ENCODE assay signal across 1 cellular context in the genomic region with DNA sequence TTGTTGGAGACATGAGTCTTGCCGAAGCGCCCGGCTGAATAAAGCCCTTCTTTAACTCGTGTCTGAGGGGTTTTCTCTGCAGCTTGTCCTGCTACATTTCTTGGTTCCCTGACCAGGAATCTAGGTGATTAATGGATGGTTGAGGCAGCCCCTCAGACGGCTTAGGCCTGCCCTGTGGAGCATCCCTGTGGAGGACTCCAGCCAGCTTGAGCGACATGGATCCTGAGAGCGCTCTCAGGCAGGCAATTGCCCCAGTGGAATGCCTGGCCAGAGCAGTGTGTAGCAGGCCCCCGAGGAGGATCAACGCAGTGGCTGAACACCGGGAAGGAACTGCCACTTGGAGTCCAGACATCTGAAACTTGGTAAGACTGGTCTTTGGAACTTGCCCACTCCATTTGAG.
TF ChIP-seq lines count a peak whose summit lies in the region.

No MANE protein-coding gene starts in this region.

TF ChIP-seq in GM23338, 12 proteins besides CTCF, POLR2A, EP300 and RAD21:
- TF ChIP-seq ZNF331 (CRISPR knock-in tag; IDR thresholded peaks at IDR 0.05; ENCODE audit: low read depth) (no peak), ZNF114 (CRISPR knock-in tag; IDR thresholded peaks at IDR 0.05) (no peak), EZH2 (IDR thresholded peaks at IDR 0.05; ENCODE audit: low read depth, unreplicated experiment) (no peak), NANOG (IDR thresholded peaks at IDR 0.05; ENCODE audit: borderline replicate concordance) (no peak), JUNB (IDR thresholded peaks at IDR 0.05; ENCODE audit: unreplicated experiment) (no peak), POLR2AphosphoS5 (IDR thresholded peaks at IDR 0.05; ENCODE audit: low read depth) (no peak), STAT1 (IDR thresholded peaks at IDR 0.05; ENCODE audit: unreplicated experiment) (no peak), CREB1 (CRISPR knock-in tag; IDR thresholded peaks at IDR 0.05; ENCODE audit: low read depth) (no peak), EZH2phosphoT487 (IDR thresholded peaks at IDR 0.05; ENCODE audit: unreplicated experiment) (no peak)
- TF ChIP-seq, protein P1, sequence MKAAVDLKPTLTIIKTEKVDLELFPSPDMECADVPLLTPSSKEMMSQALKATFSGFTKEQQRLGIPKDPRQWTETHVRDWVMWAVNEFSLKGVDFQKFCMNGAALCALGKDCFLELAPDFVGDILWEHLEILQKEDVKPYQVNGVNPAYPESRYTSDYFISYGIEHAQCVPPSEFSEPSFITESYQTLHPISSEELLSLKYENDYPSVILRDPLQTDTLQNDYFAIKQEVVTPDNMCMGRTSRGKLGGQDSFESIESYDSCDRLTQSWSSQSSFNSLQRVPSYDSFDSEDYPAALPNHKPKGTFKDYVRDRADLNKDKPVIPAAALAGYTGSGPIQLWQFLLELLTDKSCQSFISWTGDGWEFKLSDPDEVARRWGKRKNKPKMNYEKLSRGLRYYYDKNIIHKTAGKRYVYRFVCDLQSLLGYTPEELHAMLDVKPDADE (IDR thresholded peaks at IDR 0.05) = no peak
- TF ChIP-seq, protein P2, sequence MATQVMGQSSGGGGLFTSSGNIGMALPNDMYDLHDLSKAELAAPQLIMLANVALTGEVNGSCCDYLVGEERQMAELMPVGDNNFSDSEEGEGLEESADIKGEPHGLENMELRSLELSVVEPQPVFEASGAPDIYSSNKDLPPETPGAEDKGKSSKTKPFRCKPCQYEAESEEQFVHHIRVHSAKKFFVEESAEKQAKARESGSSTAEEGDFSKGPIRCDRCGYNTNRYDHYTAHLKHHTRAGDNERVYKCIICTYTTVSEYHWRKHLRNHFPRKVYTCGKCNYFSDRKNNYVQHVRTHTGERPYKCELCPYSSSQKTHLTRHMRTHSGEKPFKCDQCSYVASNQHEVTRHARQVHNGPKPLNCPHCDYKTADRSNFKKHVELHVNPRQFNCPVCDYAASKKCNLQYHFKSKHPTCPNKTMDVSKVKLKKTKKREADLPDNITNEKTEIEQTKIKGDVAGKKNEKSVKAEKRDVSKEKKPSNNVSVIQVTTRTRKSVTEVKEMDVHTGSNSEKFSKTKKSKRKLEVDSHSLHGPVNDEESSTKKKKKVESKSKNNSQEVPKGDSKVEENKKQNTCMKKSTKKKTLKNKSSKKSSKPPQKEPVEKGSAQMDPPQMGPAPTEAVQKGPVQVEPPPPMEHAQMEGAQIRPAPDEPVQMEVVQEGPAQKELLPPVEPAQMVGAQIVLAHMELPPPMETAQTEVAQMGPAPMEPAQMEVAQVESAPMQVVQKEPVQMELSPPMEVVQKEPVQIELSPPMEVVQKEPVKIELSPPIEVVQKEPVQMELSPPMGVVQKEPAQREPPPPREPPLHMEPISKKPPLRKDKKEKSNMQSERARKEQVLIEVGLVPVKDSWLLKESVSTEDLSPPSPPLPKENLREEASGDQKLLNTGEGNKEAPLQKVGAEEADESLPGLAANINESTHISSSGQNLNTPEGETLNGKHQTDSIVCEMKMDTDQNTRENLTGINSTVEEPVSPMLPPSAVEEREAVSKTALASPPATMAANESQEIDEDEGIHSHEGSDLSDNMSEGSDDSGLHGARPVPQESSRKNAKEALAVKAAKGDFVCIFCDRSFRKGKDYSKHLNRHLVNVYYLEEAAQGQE (IDR thresholded peaks at IDR 0.05; ENCODE audit: unreplicated experiment) = no peak
- TF ChIP-seq, protein P3, sequence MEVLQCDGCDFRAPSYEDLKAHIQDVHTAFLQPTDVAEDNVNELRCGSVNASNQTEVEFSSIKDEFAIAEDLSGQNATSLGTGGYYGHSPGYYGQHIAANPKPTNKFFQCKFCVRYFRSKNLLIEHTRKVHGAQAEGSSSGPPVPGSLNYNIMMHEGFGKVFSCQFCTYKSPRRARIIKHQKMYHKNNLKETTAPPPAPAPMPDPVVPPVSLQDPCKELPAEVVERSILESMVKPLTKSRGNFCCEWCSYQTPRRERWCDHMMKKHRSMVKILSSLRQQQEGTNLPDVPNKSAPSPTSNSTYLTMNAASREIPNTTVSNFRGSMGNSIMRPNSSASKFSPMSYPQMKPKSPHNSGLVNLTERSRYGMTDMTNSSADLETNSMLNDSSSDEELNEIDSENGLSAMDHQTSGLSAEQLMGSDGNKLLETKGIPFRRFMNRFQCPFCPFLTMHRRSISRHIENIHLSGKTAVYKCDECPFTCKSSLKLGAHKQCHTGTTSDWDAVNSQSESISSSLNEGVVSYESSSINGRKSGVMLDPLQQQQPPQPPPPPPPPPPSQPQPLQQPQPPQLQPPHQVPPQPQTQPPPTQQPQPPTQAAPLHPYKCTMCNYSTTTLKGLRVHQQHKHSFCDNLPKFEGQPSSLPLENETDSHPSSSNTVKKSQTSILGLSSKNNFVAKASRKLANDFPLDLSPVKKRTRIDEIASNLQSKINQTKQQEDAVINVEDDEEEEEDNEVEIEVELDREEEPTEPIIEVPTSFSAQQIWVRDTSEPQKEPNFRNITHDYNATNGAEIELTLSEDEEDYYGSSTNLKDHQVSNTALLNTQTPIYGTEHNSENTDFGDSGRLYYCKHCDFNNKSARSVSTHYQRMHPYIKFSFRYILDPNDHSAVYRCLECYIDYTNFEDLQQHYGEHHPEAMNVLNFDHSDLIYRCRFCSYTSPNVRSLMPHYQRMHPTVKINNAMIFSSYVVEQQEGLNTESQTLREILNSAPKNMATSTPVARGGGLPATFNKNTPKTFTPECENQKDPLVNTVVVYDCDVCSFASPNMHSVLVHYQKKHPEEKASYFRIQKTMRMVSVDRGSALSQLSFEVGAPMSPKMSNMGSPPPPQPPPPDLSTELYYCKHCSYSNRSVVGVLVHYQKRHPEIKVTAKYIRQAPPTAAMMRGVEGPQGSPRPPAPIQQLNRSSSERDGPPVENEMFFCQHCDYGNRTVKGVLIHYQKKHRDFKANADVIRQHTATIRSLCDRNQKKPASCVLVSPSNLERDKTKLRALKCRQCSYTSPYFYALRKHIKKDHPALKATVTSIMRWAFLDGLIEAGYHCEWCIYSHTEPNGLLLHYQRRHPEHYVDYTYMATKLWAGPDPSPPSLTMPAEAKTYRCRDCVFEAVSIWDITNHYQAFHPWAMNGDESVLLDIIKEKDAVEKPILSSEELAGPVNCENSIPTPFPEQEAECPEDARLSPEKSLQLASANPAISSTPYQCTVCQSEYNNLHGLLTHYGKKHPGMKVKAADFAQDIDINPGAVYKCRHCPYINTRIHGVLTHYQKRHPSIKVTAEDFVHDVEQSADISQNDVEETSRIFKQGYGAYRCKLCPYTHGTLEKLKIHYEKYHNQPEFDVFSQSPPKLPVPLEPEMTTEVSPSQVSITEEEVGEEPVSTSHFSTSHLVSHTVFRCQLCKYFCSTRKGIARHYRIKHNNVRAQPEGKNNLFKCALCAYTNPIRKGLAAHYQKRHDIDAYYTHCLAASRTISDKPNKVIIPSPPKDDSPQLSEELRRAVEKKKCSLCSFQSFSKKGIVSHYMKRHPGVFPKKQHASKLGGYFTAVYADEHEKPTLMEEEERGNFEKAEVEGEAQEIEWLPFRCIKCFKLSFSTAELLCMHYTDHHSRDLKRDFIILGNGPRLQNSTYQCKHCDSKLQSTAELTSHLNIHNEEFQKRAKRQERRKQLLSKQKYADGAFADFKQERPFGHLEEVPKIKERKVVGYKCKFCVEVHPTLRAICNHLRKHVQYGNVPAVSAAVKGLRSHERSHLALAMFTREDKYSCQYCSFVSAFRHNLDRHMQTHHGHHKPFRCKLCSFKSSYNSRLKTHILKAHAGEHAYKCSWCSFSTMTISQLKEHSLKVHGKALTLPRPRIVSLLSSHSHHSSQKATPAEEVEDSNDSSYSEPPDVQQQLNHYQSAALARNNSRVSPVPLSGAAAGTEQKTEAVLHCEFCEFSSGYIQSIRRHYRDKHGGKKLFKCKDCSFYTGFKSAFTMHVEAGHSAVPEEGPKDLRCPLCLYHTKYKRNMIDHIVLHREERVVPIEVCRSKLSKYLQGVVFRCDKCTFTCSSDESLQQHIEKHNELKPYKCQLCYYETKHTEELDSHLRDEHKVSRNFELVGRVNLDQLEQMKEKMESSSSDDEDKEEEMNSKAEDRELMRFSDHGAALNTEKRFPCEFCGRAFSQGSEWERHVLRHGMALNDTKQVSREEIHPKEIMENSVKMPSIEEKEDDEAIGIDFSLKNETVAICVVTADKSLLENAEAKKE (CRISPR knock-in tag; IDR thresholded peaks at IDR 0.05) = no peak
